ENCODE assay signal across 23 cellular contexts in genomic region chr16:9738690-9739089, GRCh38.
"Had no signal": no experiment of that assay in that cellular context is flagged by ENCODE, and none has a peak within 500 bp of the region (broad histone marks: within the 10 kb centered on the region; RNA-seq: fewer than 3 reads in every experiment).

No MANE protein-coding gene starts in this region.

- H3K27ac Mint-ChIP-seq: dendritic cell treated with granulocyte-macrophage colony-stimulating factor and Interleukin-4, amounts not matched to agents 40 ng/mL and 50 ng/mL, for 4 days; effector memory CD8-positive, alpha-beta T cell; endodermal cell had no signal

- DNase-seq: colonic mucosa; cortex of kidney; effector CD8-positive, alpha-beta T cell; effector memory CD8-positive, alpha-beta T cell; endodermal cell; erythroblast; esophagus squamous epithelium; foreskin fibroblast; foreskin melanocyte; gastrocnemius medialis; glutamatergic neuron; head of caudate nucleus; heart right ventricle; hippocampal formation; left cardiac atrium; left lung; left ventricle myocardium superior; lower lobe of right lung; mesenchymal stem cell; midbrain had no signal

- H3K9me3 Mint-ChIP-seq: dendritic cell treated with granulocyte-macrophage colony-stimulating factor and Interleukin-4, amounts not matched to agents 40 ng/mL and 50 ng/mL, for 4 days; endodermal cell had no signal

- H3K4me3 ChIP-seq: colonic mucosa, esophagus squamous epithelium, gastrocnemius medialis, heart right ventricle, left lung, lower lobe of right lung had no signal

- H3K27me3 ChIP-seq: colonic mucosa, esophagus squamous epithelium, gastrocnemius medialis, left lung had no signal

- ATAC-seq: effector memory CD8-positive, alpha-beta T cell; esophagus mucosa; gastrocnemius medialis; heart right ventricle; left cardiac atrium; left lung; left ventricle myocardium superior; lower lobe of right lung had no signal

- H3K36me3 ChIP-seq: colonic mucosa, esophagus squamous epithelium, gastrocnemius medialis, heart right ventricle, left lung, lower lobe of right lung had no signal

- H3K4me3 Mint-ChIP-seq: dendritic cell treated with granulocyte-macrophage colony-stimulating factor and Interleukin-4, amounts not matched to agents 40 ng/mL and 50 ng/mL, for 4 days; effector memory CD8-positive, alpha-beta T cell; endodermal cell had no signal

- H3K9me3 ChIP-seq: colonic mucosa, esophagus squamous epithelium, gastrocnemius medialis, heart right ventricle, left lung, lower lobe of right lung had no signal

- H3K4me1 ChIP-seq: colonic mucosa, esophagus squamous epithelium, gastrocnemius medialis, heart right ventricle, left lung, lower lobe of right lung had no signal

- H3K27me3 Mint-ChIP-seq: dendritic cell treated with granulocyte-macrophage colony-stimulating factor and Interleukin-4, amounts not matched to agents 40 ng/mL and 50 ng/mL, for 4 days; effector memory CD8-positive, alpha-beta T cell had no signal

- H3K27ac ChIP-seq: colonic mucosa, epithelial cell of prostate, esophagus squamous epithelium, gastrocnemius medialis, heart right ventricle, left lung, lower lobe of right lung had no signal
